Comparison of ENCODE assay signal across 19 cellular contexts in the genomic region with DNA sequence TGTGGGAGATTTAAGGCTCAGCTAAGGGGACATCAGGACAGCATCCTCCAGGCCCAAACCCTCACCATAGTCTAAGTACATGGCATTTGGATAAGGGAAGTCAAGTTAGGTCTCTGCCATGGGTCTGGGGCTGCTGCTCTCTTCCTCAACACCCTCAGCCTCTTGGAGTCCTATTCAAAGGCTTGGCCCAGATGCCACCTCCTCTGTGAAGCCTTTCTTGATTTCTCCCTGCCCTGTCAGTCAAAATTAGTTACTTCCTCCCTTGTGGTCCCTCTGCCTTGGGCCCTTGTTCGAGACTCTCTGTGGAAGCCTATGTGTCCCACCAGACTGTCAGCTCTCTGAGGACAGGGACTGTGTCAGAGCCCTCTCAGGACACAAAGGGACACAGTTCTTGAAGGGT. TPM values are rescaled to one million over a fixed set of nuclear protein-coding genes. Genes with fewer than 3 reads are reported as not detected.
"Had no signal": no experiment of that assay in that cellular context is flagged by ENCODE, and none has a peak within 500 bp of the region (broad histone marks: within the 10 kb centered on the region; RNA-seq: fewer than 3 reads in every experiment).

No MANE protein-coding gene starts in this region.

- H3K4me3 Mint-ChIP-seq: activated CD4-positive, alpha-beta T cell treated with anti-CD3 and anti-CD28 coated beads, Interleukin-2, amount 10 ng/mL, durations not matched to agents 7 days and 5 days; memory B cell; natural killer cell treated with Interleukin-12 subunit alpha and Interleukin-12 subunit beta and Interleukin-15 and Interleukin-18, amount 100 ng/mL, for 72 hours; T-helper 2 cell treated with Interferon-gamma antibody and Interleukin-4, amounts not matched to agents 5 μg/mL and 100 μg/mL, for 36 hours had no signal

- H3K27ac ChIP-seq: ascending aorta, coronary artery, foreskin keratinocyte, parathyroid adenoma, SJCRH30, skin epidermis had no signal

- H3K27me3 ChIP-seq: ascending aorta, right atrium auricular region, SJCRH30, transverse colon had no signal

- H3K9ac ChIP-seq: parathyroid adenoma had no signal

- H3K4me1 ChIP-seq: parathyroid adenoma had no signal

- ATAC-seq: foreskin keratinocyte had no signal

- H3K36me3 ChIP-seq: ascending aorta, right atrium auricular region, SJCRH30, transverse colon had no signal

- DNase-seq: activated CD4-positive, alpha-beta T cell treated with anti-CD3 and anti-CD28 coated beads, Interleukin-2, amount 10 ng/mL, durations not matched to agents 7 days and 5 days; activated naive CD4-positive, alpha-beta T cell; activated T-cell treated with anti-CD3 and anti-CD28 coated beads for 4 hours; central memory CD4-positive, alpha-beta T cell; effector memory CD4-positive, alpha-beta T cell; foreskin keratinocyte; head of caudate nucleus; kidney glomerular epithelial cell; SJCRH30; stimulated activated CD4-positive, alpha-beta T cell treated with anti-CD3 and anti-CD28 coated beads, Interleukin-4, amount 100 ng/mL, for 1 hour; transverse colon had no signal

- H2AFZ ChIP-seq: parathyroid adenoma had no signal

- H3K27me3 Mint-ChIP-seq: activated CD4-positive, alpha-beta T cell treated with anti-CD3 and anti-CD28 coated beads, Interleukin-2, amount 10 ng/mL, durations not matched to agents 7 days and 5 days had no signal

- H3K9me3 Mint-ChIP-seq: activated CD4-positive, alpha-beta T cell treated with anti-CD3 and anti-CD28 coated beads, Interleukin-2, amount 10 ng/mL, durations not matched to agents 7 days and 5 days; natural killer cell treated with Interleukin-12 subunit alpha and Interleukin-12 subunit beta and Interleukin-15 and Interleukin-18, amount 100 ng/mL, for 72 hours; T-helper 2 cell treated with Interferon-gamma antibody and Interleukin-4, amounts not matched to agents 5 μg/mL and 100 μg/mL, for 36 hours had no signal

- H3K4me3 ChIP-seq: ascending aorta, coronary artery, right atrium auricular region, SJCRH30, skin epidermis, transverse colon had no signal

- H3K27ac Mint-ChIP-seq: activated CD4-positive, alpha-beta T cell treated with anti-CD3 and anti-CD28 coated beads, Interleukin-2, amount 10 ng/mL, durations not matched to agents 7 days and 5 days; memory B cell; natural killer cell treated with Interleukin-12 subunit alpha and Interleukin-12 subunit beta and Interleukin-15 and Interleukin-18, amount 100 ng/mL, for 72 hours; T-helper 2 cell treated with Interferon-gamma antibody and Interleukin-4, amounts not matched to agents 5 μg/mL and 100 μg/mL, for 36 hours had no signal

- H3K9me3 ChIP-seq: ascending aorta, right atrium auricular region, SJCRH30, transverse colon had no signal

- H3K36me3 Mint-ChIP-seq: memory B cell; natural killer cell treated with Interleukin-12 subunit alpha and Interleukin-12 subunit beta and Interleukin-15 and Interleukin-18, amount 100 ng/mL, for 72 hours had no signal

RNA-seq across cellular contexts. Expression of gene DAB2IP, which starts 17.7 kb away (rescaled TPM):
- total RNA-seq: activated CD4-positive, alpha-beta T cell treated with anti-CD3 and anti-CD28 coated beads, Interleukin-2, amount 10 ng/mL, durations not matched to agents 7 days and 5 days had no signal
